In the genomic region with DNA sequence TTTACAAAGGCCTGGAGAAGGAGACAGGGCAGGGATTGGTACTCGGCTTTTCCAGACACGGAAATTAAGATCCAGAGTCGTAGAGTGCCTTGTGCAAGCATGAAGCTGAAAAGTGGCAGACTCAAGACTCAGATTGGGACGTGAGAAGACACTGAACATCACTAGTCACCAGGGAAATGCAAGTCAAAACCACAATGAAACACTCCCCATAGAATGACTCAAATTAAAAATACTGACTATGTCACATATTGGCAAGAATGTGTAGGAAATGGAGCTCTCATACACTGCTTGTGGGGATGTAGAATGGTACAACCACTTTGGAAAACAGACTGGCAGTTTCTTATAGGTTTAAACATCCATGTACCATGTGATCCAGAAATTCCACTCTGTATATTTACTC, we compare ENCODE assay signal across 16 cellular contexts.
"Had no signal": no experiment of that assay in that cellular context is flagged by ENCODE, and none has a peak within 500 bp of the region (broad histone marks: within the 10 kb centered on the region; RNA-seq: fewer than 3 reads in every experiment).

No MANE protein-coding gene starts in this region.

- H3K4me1 Mint-ChIP-seq: memory B cell had no signal

- H3K27ac Mint-ChIP-seq: activated CD4-positive, alpha-beta memory T cell treated with anti-CD3 and anti-CD28 coated beads for 36 hours; activated naive CD8-positive, alpha-beta T cell; memory B cell; natural killer cell treated with Interleukin-12 subunit alpha and Interleukin-12 subunit beta and Interleukin-15 and Interleukin-18, amount 100 ng/mL, for 72 hours; T-helper 1 cell treated with Interleukin-12 subunit alpha and Interleukin-12 subunit beta and Interleukin-4 antibody, amounts not matched to agents 30 μg/mL and 1 μg/mL, for 36 hours had no signal

- H3K36me3 Mint-ChIP-seq: activated CD4-positive, alpha-beta memory T cell treated with anti-CD3 and anti-CD28 coated beads for 36 hours; activated naive CD8-positive, alpha-beta T cell; memory B cell; natural killer cell treated with Interleukin-12 subunit alpha and Interleukin-12 subunit beta and Interleukin-15 and Interleukin-18, amount 100 ng/mL, for 72 hours had no signal

- H3K9me3 ChIP-seq: ascending aorta, psoas muscle had no signal

- H3K4me1 ChIP-seq: foreskin keratinocyte, psoas muscle had no signal

- H3K36me3 ChIP-seq: ascending aorta had no signal

- H3K27me3 ChIP-seq: ascending aorta, foreskin keratinocyte had no signal

- DNase-seq: activated CD4-positive, alpha-beta memory T cell treated with anti-CD3 and anti-CD28 coated beads for 36 hours; dorsolateral prefrontal cortex; foreskin keratinocyte; occipital lobe; psoas muscle; stimulated activated CD4-positive, alpha-beta T cell treated with anti-CD3 and anti-CD28 coated beads, Interleukin-2, amount 100 ng/mL, for 24 hours; stimulated activated naive CD4-positive, alpha-beta T cell had no signal

- H3K4me3 Mint-ChIP-seq: activated CD4-positive, alpha-beta memory T cell treated with anti-CD3 and anti-CD28 coated beads for 36 hours; activated naive CD8-positive, alpha-beta T cell; memory B cell; natural killer cell treated with Interleukin-12 subunit alpha and Interleukin-12 subunit beta and Interleukin-15 and Interleukin-18, amount 100 ng/mL, for 72 hours; T-helper 1 cell treated with Interleukin-12 subunit alpha and Interleukin-12 subunit beta and Interleukin-4 antibody, amounts not matched to agents 30 μg/mL and 1 μg/mL, for 36 hours had no signal

- FAIRE-seq: islet of Langerhans had no signal

- H3K27ac ChIP-seq: ascending aorta, dorsolateral prefrontal cortex, foreskin keratinocyte, psoas muscle had no signal

- H3K9me3 Mint-ChIP-seq: activated CD4-positive, alpha-beta memory T cell treated with anti-CD3 and anti-CD28 coated beads for 36 hours; memory B cell; natural killer cell treated with Interleukin-12 subunit alpha and Interleukin-12 subunit beta and Interleukin-15 and Interleukin-18, amount 100 ng/mL, for 72 hours had no signal

- H3K4me3 ChIP-seq: ascending aorta, dorsolateral prefrontal cortex, psoas muscle had no signal

- ATAC-seq: esophagus mucosa, foreskin keratinocyte, left lobe of liver, psoas muscle, sciatic nerve had no signal
